In genomic region chr3:124322309-124322880, GRCh38 we compare ENCODE assay signal across 17 cellular contexts.
DNase-seq lines count a peak whose midpoint lies in the region; ATAC-seq and TF ChIP-seq lines count a peak whose summit lies in the region.
"Had no signal": no experiment of that assay in that cellular context is flagged by ENCODE, and none has a peak within 500 bp of the region (broad histone marks: within the 10 kb centered on the region; RNA-seq: fewer than 3 reads in every experiment).

No MANE protein-coding gene starts in this region.

- ATAC-seq in gastroesophageal sphincter (no peak), GM18511 (IDR thresholded peaks at IDR 0.05; ENCODE audit: unreplicated experiment) (no peak)

- no peaks in the 10 kb centered on the region for H3K9me3 ChIP-seq in esophagus muscularis mucosa
- H3K9me3 ChIP-seq in gastroesophageal sphincter, result no peaks in the 10 kb centered on the region
- H3K9me3 ChIP-seq: BLaER1 treated with 17β-estradiol and CSF1 and Interleukin-3, amounts not matched to agents 10 nM and 100 nM; HAP-1; Peyer's patch; SK-N-SH had no signal

- TF ChIP-seq CTCF in esophagus muscularis mucosa (IDR thresholded peaks at IDR 0.05), result no peak
- no peak for TF ChIP-seq CTCF in gastroesophageal sphincter (IDR thresholded peaks at IDR 0.05)

- H3K27ac ChIP-seq in esophagus muscularis mucosa (replicated peaks in 1 of 4) (no peak overlapping the region), gastroesophageal sphincter (no peak overlapping the region)
- H3K27ac ChIP-seq: BLaER1 treated with 17β-estradiol and CSF1 and Interleukin-3, amounts not matched to agents 10 nM and 100 nM; Peyer's patch had no signal

- 98% methylated on average over 3 of the region's 3 CpGs for WGBS in esophagus muscularis mucosa
- 65 to 72% methylated on average over 2 of the region's 3 CpGs for WGBS in gastroesophageal sphincter (ENCODE audit: low coverage in 1 of 2), 2 donors

- H3K27me3 ChIP-seq in esophagus muscularis mucosa (no peaks in the 10 kb centered on the region), gastroesophageal sphincter (no peaks in the 10 kb centered on the region)
- H3K27me3 ChIP-seq: BLaER1 treated with 17β-estradiol and CSF1 and Interleukin-3, amounts not matched to agents 10 nM and 100 nM; Peyer's patch had no signal

- H3K4me1 ChIP-seq in esophagus muscularis mucosa (peaks cover 0 to 3% (median 0%) of the 10 kb centered on the region in 4 donors), gastroesophageal sphincter (no peaks in the 10 kb centered on the region)
- H3K4me1 ChIP-seq: HAP-1, Peyer's patch had no signal

- H3K4me3 ChIP-seq in esophagus muscularis mucosa (no peak overlapping the region), gastroesophageal sphincter (no peak overlapping the region)
- H3K4me3 ChIP-seq: BLaER1 treated with 17β-estradiol and CSF1 and Interleukin-3, amounts not matched to agents 10 nM and 100 nM; HAP-1; Peyer's patch had no signal

- TF ChIP-seq POLR2A in esophagus muscularis mucosa (IDR thresholded peaks at IDR 0.05; ENCODE audit: low read depth) (no peak), gastroesophageal sphincter (IDR thresholded peaks at IDR 0.05) (no peak)

- intact Hi-C loops in esophagus muscularis mucosa (cut with DNase I) (no loop called here), head of caudate nucleus (cut with DNase I) (no loop called here)

- H3K36me3 ChIP-seq in esophagus muscularis mucosa, result peaks cover 0 to 7% (median 4%) of the 10 kb centered on the region in 4 donors
- H3K36me3 ChIP-seq in gastroesophageal sphincter, result no peaks in the 10 kb centered on the region
- H3K36me3 ChIP-seq: BLaER1 treated with 17β-estradiol and CSF1 and Interleukin-3, amounts not matched to agents 10 nM and 100 nM; HAP-1; Peyer's patch had no signal

- no peak for TF ChIP-seq EP300 in esophagus muscularis mucosa (IDR thresholded peaks at IDR 0.05)
- no peak for TF ChIP-seq EP300 in gastroesophageal sphincter (IDR thresholded peaks at IDR 0.05)

- DNase-seq in NCI-H146 (lab: John Stamatoyannopoulos, UW), result peak; percentile 51
- DNase-seq in NCI-H146 treated with DMSO at 0.1 percent for 48 hours (lab: John Stamatoyannopoulos, UW; ENCODE audit: unreplicated experiment), result no peak
- DNase-seq in NCI-H69 (lab: John Stamatoyannopoulos, UW), result peak; percentile 81
- peak; percentile 62 for DNase-seq in esophagus muscularis mucosa (ENCODE audit: extremely low spot score)
- no peak for DNase-seq in germinal center (ENCODE audit: low spot score)
- no peak for DNase-seq in head of caudate nucleus
- DNase-seq: 8988T, Karpas-422, NCI-H2081 treated with DMSO at 0.1 percent for 48 hours, NCI-H226, Peyer's patch, Right ventricle myocardium superior, SK-N-SH had no signal

Comparison
In these comparisons a context has a peak if more than half of its experiments do, and no peak if none do; other contexts are left out.
1. DNase-seq: peak in NCI-H146 (single experiment), NCI-H69 (single experiment) and esophagus muscularis mucosa (single experiment); none in NCI-H146 treated with DMSO at 0.1 percent for 48 hours (single experiment), germinal center (single experiment) and head of caudate nucleus (0 of 42).